Comparison of ENCODE assay signal across 10 cellular contexts in the genomic region with DNA sequence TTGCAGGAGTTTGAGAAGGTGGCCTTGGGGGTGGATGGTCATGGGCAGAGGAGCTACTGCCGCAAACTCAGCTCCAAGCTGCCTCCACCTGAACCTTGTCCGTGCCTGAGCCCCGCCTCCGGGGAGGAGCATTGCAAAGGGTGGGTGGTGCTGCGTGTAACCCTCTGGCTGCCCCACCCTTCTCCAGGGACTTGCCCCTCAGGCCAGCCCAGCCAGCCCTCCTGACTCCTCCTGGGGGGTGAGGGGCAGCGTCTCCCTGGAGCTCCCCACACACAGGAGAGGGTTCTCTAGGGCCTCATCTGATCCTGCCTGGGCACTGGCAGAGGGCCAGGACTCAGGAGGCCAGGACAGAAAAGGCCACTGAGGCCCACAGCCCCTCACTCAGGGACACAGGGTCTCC. TPM values are rescaled to one million over a fixed set of nuclear protein-coding genes. Genes with fewer than 3 reads are reported as not detected.
"Had no signal": no experiment of that assay in that cellular context is flagged by ENCODE, and none has a peak within 500 bp of the region (broad histone marks: within the 10 kb centered on the region; RNA-seq: fewer than 3 reads in every experiment).

No MANE protein-coding gene starts in this region.

- H3K27ac ChIP-seq: left lung, prostate gland, right lobe of liver, stomach, thoracic aorta, upper lobe of right lung had no signal

- H3K36me3 ChIP-seq: left lung, prostate gland, right lobe of liver, stomach, thoracic aorta, upper lobe of right lung had no signal

- H3K4me1 ChIP-seq: left lung, prostate gland, right lobe of liver, upper lobe of right lung had no signal

- FAIRE-seq: small intestine, TTC549 had no signal

- ATAC-seq: stimulated activated effector memory CD8-positive, alpha-beta T cell treated with anti-CD3 and anti-CD28 coated beads, Interleukin-12 subunit alpha, Interleukin-12 subunit beta, amount 100 ng/mL, for 72 hours had no signal

- H3K4me3 ChIP-seq: left lung, prostate gland, right lobe of liver, stomach, thoracic aorta, upper lobe of right lung had no signal

- H3K9me3 ChIP-seq: left lung, prostate gland, right lobe of liver, stomach, thoracic aorta, upper lobe of right lung had no signal

- H3K27me3 ChIP-seq: right lobe of liver had no signal

RNA-seq across cellular contexts. Expression of a gene that starts 12.6 kb away (rescaled TPM):
- total RNA-seq: bronchial epithelial cell had no signal
